8 cellular contexts compared by ENCODE assay signal in genomic region chr6:18265099-18265372, GRCh38. TPM values are rescaled to one million over a fixed set of nuclear protein-coding genes. Genes with fewer than 3 reads are reported as not detected.
DNase-seq lines count a peak whose midpoint lies in the region; ATAC-seq and TF ChIP-seq lines count a peak whose summit lies in the region.

No MANE protein-coding gene starts in this region.

- no peak for DNase-seq in activated CD8-positive, alpha-beta memory T cell treated with anti-CD3 and anti-CD28 coated beads, Interleukin-2, amount 10 ng/mL, durations not matched to agents 7 days and 5 days
- DNase-seq in activated CD8-positive, alpha-beta memory T cell treated with anti-CD3 and anti-CD28 coated beads, Interleukin-2, amount 50 U/mL, for 48 hours, result no peak
- DNase-seq in left colon (no peak), tibial artery (no peak)
- no peak for DNase-seq in stimulated activated CD4-positive, alpha-beta T cell treated with anti-CD3 and anti-CD28 coated beads, Interleukin-4, amount 100 ng/mL, for 1 hour

- H3K36me3 Mint-ChIP-seq in activated CD8-positive, alpha-beta memory T cell treated with anti-CD3 and anti-CD28 coated beads, Interleukin-2, amount 10 ng/mL, durations not matched to agents 7 days and 5 days, result peaks cover 41% of the 10 kb centered on the region
- peaks cover 3% of the 10 kb centered on the region for H3K36me3 Mint-ChIP-seq in activated naive CD8-positive, alpha-beta T cell

- no peaks in the 10 kb centered on the region for H3K9me3 ChIP-seq in tibial artery

- peak overlapping the region; percentile 95 for H3K4me3 Mint-ChIP-seq in activated CD8-positive, alpha-beta memory T cell treated with anti-CD3 and anti-CD28 coated beads, Interleukin-2, amount 10 ng/mL, durations not matched to agents 7 days and 5 days
- H3K4me3 Mint-ChIP-seq in activated naive CD8-positive, alpha-beta T cell, result peak overlapping the region; percentile 93

- no peaks in the 10 kb centered on the region for H3K27me3 Mint-ChIP-seq in activated CD8-positive, alpha-beta memory T cell treated with anti-CD3 and anti-CD28 coated beads, Interleukin-2, amount 10 ng/mL, durations not matched to agents 7 days and 5 days
- H3K27me3 Mint-ChIP-seq in activated naive CD8-positive, alpha-beta T cell, result no peaks in the 10 kb centered on the region

- H3K27ac Mint-ChIP-seq in activated CD8-positive, alpha-beta memory T cell treated with anti-CD3 and anti-CD28 coated beads, Interleukin-2, amount 10 ng/mL, durations not matched to agents 7 days and 5 days, result peak overlapping the region; percentile 91
- H3K27ac Mint-ChIP-seq in activated naive CD8-positive, alpha-beta T cell, result peak overlapping the region; percentile 97

- no peaks in the 10 kb centered on the region for H3K9me3 Mint-ChIP-seq in activated CD8-positive, alpha-beta memory T cell treated with anti-CD3 and anti-CD28 coated beads, Interleukin-2, amount 10 ng/mL, durations not matched to agents 7 days and 5 days (ENCODE audit: low read depth)
- H3K9me3 Mint-ChIP-seq in activated naive CD8-positive, alpha-beta T cell (ENCODE audit: low read depth), result no peaks in the 10 kb centered on the region

- intact Hi-C loops in left colon (cut with DNase I, micrococcal nuclease), result loop anchor here in 1 of 2 donors (10.0 kb wide), 1 partner anchor 100 kb away; no protein-coding TSS in a partner anchor
- intact Hi-C loops in tibial artery (cut with DNase I; ENCODE audit: low total_unique reads), result loop anchor here (10.0 kb wide), 1 partner anchor 110 kb away; the partner anchor contains the start of genes KDM1B and TPMT

- CTCF ChIA-PET in activated CD8-positive, alpha-beta memory T cell treated with anti-CD3 and anti-CD28 coated beads, Interleukin-2, amount 10 ng/mL, durations not matched to agents 7 days and 5 days (lab: Charles Lee), result interaction anchor here (0.7 to 1.0 kb wide), 3 partner anchors 10 to 52 kb away, joined by 3 read pairs; no protein-coding TSS in a partner anchor

- peak overlapping the region; percentile 86 to 98 for H3K27ac ChIP-seq in tibial artery

- peak overlapping the region; percentile 86 to 99 for H3K4me3 ChIP-seq in tibial artery

- no peak for ATAC-seq in activated CD8-positive, alpha-beta memory T cell treated with anti-CD3 and anti-CD28 coated beads, Interleukin-2, amount 10 ng/mL, durations not matched to agents 7 days and 5 days
- ATAC-seq in left colon, result peak; percentile 1
- ATAC-seq in HG02642 (IDR thresholded peaks at IDR 0.05; ENCODE audit: poor library complexity, unreplicated experiment), result no peak
- ATAC-seq in GM19395 (IDR thresholded peaks at IDR 0.05; ENCODE audit: unreplicated experiment), result no peak

- H3K4me1 Mint-ChIP-seq in activated CD8-positive, alpha-beta memory T cell treated with anti-CD3 and anti-CD28 coated beads, Interleukin-2, amount 10 ng/mL, durations not matched to agents 7 days and 5 days, result peaks cover 37% of the 10 kb centered on the region
- peaks cover 44% of the 10 kb centered on the region for H3K4me1 Mint-ChIP-seq in activated naive CD8-positive, alpha-beta T cell (ENCODE audit: low read depth)

- no peaks in the 10 kb centered on the region for H3K36me3 ChIP-seq in tibial artery

- peaks cover 0 to 30% (median 23%) of the 10 kb centered on the region in 4 donors for H3K4me1 ChIP-seq in tibial artery

- H3K27me3 ChIP-seq in tibial artery, result no peaks in the 10 kb centered on the region

- TF ChIP-seq CTCF in tibial artery (IDR thresholded peaks at IDR 0.05), result no peak

RNA-seq across cellular contexts. Expression of gene DEK, which starts 0.7 kb away (rescaled TPM):
- 100 to 1,000 TPM; 209 to 218 TPM for total RNA-seq in activated CD8-positive, alpha-beta memory T cell treated with anti-CD3 and anti-CD28 coated beads, Interleukin-2, amount 10 ng/mL, durations not matched to agents 7 days and 5 days
- 10 to 100 TPM; 73.7 to 75.7 TPM for total RNA-seq in left colon
